20 cellular contexts compared by ENCODE assay signal in the genomic region with DNA sequence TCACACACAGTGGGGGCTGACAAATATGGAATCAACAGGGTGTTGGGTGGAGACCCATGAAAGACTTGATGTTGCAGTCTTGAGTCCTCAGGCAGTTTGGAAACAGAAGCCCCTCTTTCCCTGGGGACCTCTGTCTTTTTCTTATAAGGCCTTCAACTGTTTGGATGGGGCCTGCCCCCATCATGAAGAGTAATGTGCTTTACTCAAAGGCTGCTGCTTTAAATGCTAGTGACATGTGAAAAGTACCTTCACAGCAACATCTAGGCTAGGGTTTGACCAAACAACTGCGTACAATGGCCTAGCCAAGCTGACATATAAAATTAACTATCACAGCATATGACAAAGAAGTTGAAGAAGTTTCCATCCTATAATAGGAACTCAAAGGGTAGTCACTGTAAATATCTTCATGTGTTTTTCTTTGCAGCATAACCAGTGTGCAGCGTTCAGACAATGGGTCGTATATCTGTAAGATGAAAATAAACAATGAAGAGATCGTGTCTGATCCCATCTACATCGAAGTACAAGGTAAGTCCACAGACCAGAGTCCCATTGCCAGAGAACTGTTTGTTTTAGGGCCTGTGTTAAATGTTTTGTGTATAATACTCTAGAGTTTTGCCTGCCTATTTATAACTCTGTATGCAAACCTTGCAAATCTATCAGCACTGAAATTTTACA. TPM values are rescaled to one million over a fixed set of nuclear protein-coding genes. Genes with fewer than 3 reads are reported as not detected.
DNase-seq lines count a peak whose midpoint lies in the region; ATAC-seq and TF ChIP-seq lines count a peak whose summit lies in the region.
"Had no signal": no experiment of that assay in that cellular context is flagged by ENCODE, and none has a peak within 500 bp of the region (broad histone marks: within the 10 kb centered on the region; RNA-seq: fewer than 3 reads in every experiment).

No MANE protein-coding gene starts in this region.

- H3K27ac ChIP-seq in body of pancreas = peak overlapping the region in 3 of 4 donors; percentile 6 to 88 (median 80)
- H3K27ac ChIP-seq: BLaER1, SK-N-MC, skin epidermis had no signal

- H3K27me3 ChIP-seq in body of pancreas = no peaks in the 10 kb centered on the region
- H3K27me3 ChIP-seq: BLaER1, pancreas, transverse colon had no signal

- no peaks in the 10 kb centered on the region for H3K9me3 Mint-ChIP-seq in activated naive CD8-positive, alpha-beta T cell treated with anti-CD3 and anti-CD28 coated beads, Interleukin-2, amount 10 ng/mL, durations not matched to agents 7 days and 5 days
- no peaks in the 10 kb centered on the region for H3K9me3 Mint-ChIP-seq in activated naive CD8-positive, alpha-beta T cell treated with anti-CD3 and anti-CD28 coated beads, Interleukin-2, amount 50 U/mL, for 24 hours
- H3K9me3 Mint-ChIP-seq in stimulated activated naive B cell treated with anti-CD40 and anti-IgM and Interleukin-4, amounts not matched to agents 10 μg/mL and 1 μg/mL and 100 μg/mL, for 72 hours = no peaks in the 10 kb centered on the region
- H3K9me3 Mint-ChIP-seq: activated naive CD8-positive, alpha-beta T cell treated with anti-CD3 and anti-CD28 coated beads for 36 hours had no signal

- ATAC-seq in activated naive CD8-positive, alpha-beta T cell treated with anti-CD3 and anti-CD28 coated beads, Interleukin-2, amount 10 ng/mL, durations not matched to agents 7 days and 5 days (ENCODE audit: low read depth) = peak; percentile 39
- ATAC-seq in activated naive CD8-positive, alpha-beta T cell treated with anti-CD3 and anti-CD28 coated beads, Interleukin-2, amount 50 U/mL, for 24 hours = no peak
- ATAC-seq in body of pancreas (no peak), left ventricle myocardium superior (no peak), HG02981 (IDR thresholded peaks at IDR 0.05; ENCODE audit: unreplicated experiment) (no peak), GM19324 (IDR thresholded peaks at IDR 0.05; ENCODE audit: low FRiP score, unreplicated experiment) (no peak)
- ATAC-seq in stimulated activated naive B cell treated with anti-CD40 and anti-IgM and Interleukin-4, amounts not matched to agents 10 μg/mL and 1 μg/mL and 100 μg/mL, for 72 hours (replicated peaks) = peak; percentile 68 to 76
- ATAC-seq: esophagus mucosa, pancreas had no signal

- H3K9me3 ChIP-seq in body of pancreas = no peaks in the 10 kb centered on the region
- H3K9me3 ChIP-seq: BLaER1, pancreas, transverse colon had no signal

- POLR2A ChIA-PET in activated naive CD8-positive, alpha-beta T cell treated with anti-CD3 and anti-CD28 coated beads, Interleukin-2, amount 10 ng/mL, durations not matched to agents 7 days and 5 days (lab: Charles Lee) = no interaction called here

- no peak overlapping the region for H3K4me3 Mint-ChIP-seq in activated naive CD8-positive, alpha-beta T cell treated with anti-CD3 and anti-CD28 coated beads, Interleukin-2, amount 10 ng/mL, durations not matched to agents 7 days and 5 days
- no peak overlapping the region for H3K4me3 Mint-ChIP-seq in activated naive CD8-positive, alpha-beta T cell treated with anti-CD3 and anti-CD28 coated beads, Interleukin-2, amount 50 U/mL, for 24 hours
- H3K4me3 Mint-ChIP-seq in stimulated activated naive B cell treated with anti-CD40 and anti-IgM and Interleukin-4, amounts not matched to agents 10 μg/mL and 1 μg/mL and 100 μg/mL, for 72 hours = no peak overlapping the region
- H3K4me3 Mint-ChIP-seq: activated naive CD8-positive, alpha-beta T cell treated with anti-CD3 and anti-CD28 coated beads for 36 hours had no signal

- DNase-seq in activated naive CD8-positive, alpha-beta T cell treated with anti-CD3 and anti-CD28 coated beads, Interleukin-2, amount 10 ng/mL, durations not matched to agents 7 days and 5 days = no peak
- DNase-seq in activated naive CD8-positive, alpha-beta T cell treated with anti-CD3 and anti-CD28 coated beads, Interleukin-2, amount 50 U/mL, for 24 hours = no peak
- DNase-seq in NB4 (ENCODE audit: low read depth) (peak; percentile 62), body of pancreas (no peak), left ventricle myocardium superior (no peak)
- no peak for DNase-seq in stimulated activated naive B cell treated with anti-CD40 and anti-IgM and Interleukin-4, amounts not matched to agents 10 μg/mL and 1 μg/mL and 100 μg/mL, for 72 hours
- DNase-seq: activated CD4-positive, alpha-beta T cell treated with anti-CD3 and anti-CD28 coated beads for 1 hour; activated naive CD8-positive, alpha-beta T cell treated with anti-CD3 and anti-CD28 coated beads for 36 hours; Kasumi-1; NCI-H1694; pancreas; T1000; transverse colon had no signal

- H3K27me3 Mint-ChIP-seq in activated naive CD8-positive, alpha-beta T cell treated with anti-CD3 and anti-CD28 coated beads, Interleukin-2, amount 10 ng/mL, durations not matched to agents 7 days and 5 days = peaks cover 10% of the 10 kb centered on the region
- peaks cover 8% of the 10 kb centered on the region for H3K27me3 Mint-ChIP-seq in activated naive CD8-positive, alpha-beta T cell treated with anti-CD3 and anti-CD28 coated beads, Interleukin-2, amount 50 U/mL, for 24 hours
- peaks cover 18 to 25% of the 10 kb centered on the region in 2 donors for H3K27me3 Mint-ChIP-seq in stimulated activated naive B cell treated with anti-CD40 and anti-IgM and Interleukin-4, amounts not matched to agents 10 μg/mL and 1 μg/mL and 100 μg/mL, for 72 hours

- no peaks in the 10 kb centered on the region for H3K4me1 Mint-ChIP-seq in activated naive CD8-positive, alpha-beta T cell treated with anti-CD3 and anti-CD28 coated beads, Interleukin-2, amount 10 ng/mL, durations not matched to agents 7 days and 5 days
- no peaks in the 10 kb centered on the region for H3K4me1 Mint-ChIP-seq in activated naive CD8-positive, alpha-beta T cell treated with anti-CD3 and anti-CD28 coated beads, Interleukin-2, amount 50 U/mL, for 24 hours
- H3K4me1 Mint-ChIP-seq in stimulated activated naive B cell treated with anti-CD40 and anti-IgM and Interleukin-4, amounts not matched to agents 10 μg/mL and 1 μg/mL and 100 μg/mL, for 72 hours = no peaks in the 10 kb centered on the region
- H3K4me1 Mint-ChIP-seq: activated naive CD8-positive, alpha-beta T cell treated with anti-CD3 and anti-CD28 coated beads for 36 hours had no signal

- no peak overlapping the region for H3K4me3 ChIP-seq in NB4 (ENCODE audit: low read depth, low read length)
- H3K4me3 ChIP-seq in body of pancreas = no peak overlapping the region
- H3K4me3 ChIP-seq: BLaER1, lung, pancreas, SK-N-MC, skin epidermis, transverse colon had no signal

- peaks cover 34% of the 10 kb centered on the region for H3K4me1 ChIP-seq in body of pancreas
- H3K4me1 ChIP-seq: BLaER1 had no signal

- H3K36me3 ChIP-seq in body of pancreas (replicated peaks in 1 of 2; ENCODE audit: insufficient read depth in 1 of 2, low read depth in 2 of 2) = no peaks in the 10 kb centered on the region
- H3K36me3 ChIP-seq: BLaER1, pancreas, transverse colon had no signal

- 25 to 42% methylated on average over 5 of the region's 5 CpGs for WGBS in body of pancreas, 2 donors

- H3K36me3 Mint-ChIP-seq in activated naive CD8-positive, alpha-beta T cell treated with anti-CD3 and anti-CD28 coated beads, Interleukin-2, amount 10 ng/mL, durations not matched to agents 7 days and 5 days = no peaks in the 10 kb centered on the region
- no peaks in the 10 kb centered on the region for H3K36me3 Mint-ChIP-seq in activated naive CD8-positive, alpha-beta T cell treated with anti-CD3 and anti-CD28 coated beads, Interleukin-2, amount 50 U/mL, for 24 hours (ENCODE audit: low read depth)
- H3K36me3 Mint-ChIP-seq in stimulated activated naive B cell treated with anti-CD40 and anti-IgM and Interleukin-4, amounts not matched to agents 10 μg/mL and 1 μg/mL and 100 μg/mL, for 72 hours = no peaks in the 10 kb centered on the region
- H3K36me3 Mint-ChIP-seq: activated naive CD8-positive, alpha-beta T cell treated with anti-CD3 and anti-CD28 coated beads for 36 hours had no signal

- TF ChIP-seq CTCF in NB4 (IDR thresholded peaks at IDR 0.05; ENCODE audit: low read depth, low read length) (no peak), body of pancreas (IDR thresholded peaks at IDR 0.05) (no peak)

- intact Hi-C loops in body of pancreas (cut with DNase I) = loop anchor here (5.0 kb wide), 1 partner anchor 108 kb away; no protein-coding TSS in a partner anchor
- intact Hi-C loops in left ventricle myocardium superior (cut with micrococcal nuclease) = no loop called here

- H3K27ac Mint-ChIP-seq in activated naive CD8-positive, alpha-beta T cell treated with anti-CD3 and anti-CD28 coated beads, Interleukin-2, amount 10 ng/mL, durations not matched to agents 7 days and 5 days = no peak overlapping the region
- H3K27ac Mint-ChIP-seq in activated naive CD8-positive, alpha-beta T cell treated with anti-CD3 and anti-CD28 coated beads, Interleukin-2, amount 50 U/mL, for 24 hours = no peak overlapping the region
- no peak overlapping the region for H3K27ac Mint-ChIP-seq in stimulated activated naive B cell treated with anti-CD40 and anti-IgM and Interleukin-4, amounts not matched to agents 10 μg/mL and 1 μg/mL and 100 μg/mL, for 72 hours
- H3K27ac Mint-ChIP-seq: activated naive CD8-positive, alpha-beta T cell treated with anti-CD3 and anti-CD28 coated beads for 36 hours had no signal

- no peak for TF ChIP-seq POLR2A in NB4 (IDR thresholded peaks at IDR 0.05; ENCODE audit: extremely low read depth, insufficient read length)
- TF ChIP-seq POLR2A in body of pancreas (IDR thresholded peaks at IDR 0.05) = no peak

RNA-seq across cellular contexts. Expression of gene MERTK, which starts 46.3 kb away (rescaled TPM):
- under 1 TPM; 0.74 to 0.89 TPM for total RNA-seq in activated naive CD8-positive, alpha-beta T cell treated with anti-CD3 and anti-CD28 coated beads, Interleukin-2, amount 10 ng/mL, durations not matched to agents 7 days and 5 days
- total RNA-seq in body of pancreas (1 to 10 TPM; 7.9 to 9.6 TPM), left ventricle myocardium superior (5.0 TPM)

Comparison
In these comparisons a context has a peak if more than half of its experiments do, and no peak if none do; other contexts are left out.
1. ATAC-seq: peak in activated naive CD8-positive, alpha-beta T cell treated with anti-CD3 and anti-CD28 coated beads, Interleukin-2, amount 10 ng/mL, durations not matched to agents 7 days and 5 days (single experiment) and stimulated activated naive B cell treated with anti-CD40 and anti-IgM and Interleukin-4, amounts not matched to agents 10 μg/mL and 1 μg/mL and 100 μg/mL, for 72 hours (2 of 2); none in activated naive CD8-positive, alpha-beta T cell treated with anti-CD3 and anti-CD28 coated beads, Interleukin-2, amount 50 U/mL, for 24 hours (single experiment), body of pancreas (single experiment), left ventricle myocardium superior (single experiment), HG02981 (single experiment) and GM19324 (single experiment).